Comparison of ENCODE assay signal across 15 cellular contexts in the genomic region with DNA sequence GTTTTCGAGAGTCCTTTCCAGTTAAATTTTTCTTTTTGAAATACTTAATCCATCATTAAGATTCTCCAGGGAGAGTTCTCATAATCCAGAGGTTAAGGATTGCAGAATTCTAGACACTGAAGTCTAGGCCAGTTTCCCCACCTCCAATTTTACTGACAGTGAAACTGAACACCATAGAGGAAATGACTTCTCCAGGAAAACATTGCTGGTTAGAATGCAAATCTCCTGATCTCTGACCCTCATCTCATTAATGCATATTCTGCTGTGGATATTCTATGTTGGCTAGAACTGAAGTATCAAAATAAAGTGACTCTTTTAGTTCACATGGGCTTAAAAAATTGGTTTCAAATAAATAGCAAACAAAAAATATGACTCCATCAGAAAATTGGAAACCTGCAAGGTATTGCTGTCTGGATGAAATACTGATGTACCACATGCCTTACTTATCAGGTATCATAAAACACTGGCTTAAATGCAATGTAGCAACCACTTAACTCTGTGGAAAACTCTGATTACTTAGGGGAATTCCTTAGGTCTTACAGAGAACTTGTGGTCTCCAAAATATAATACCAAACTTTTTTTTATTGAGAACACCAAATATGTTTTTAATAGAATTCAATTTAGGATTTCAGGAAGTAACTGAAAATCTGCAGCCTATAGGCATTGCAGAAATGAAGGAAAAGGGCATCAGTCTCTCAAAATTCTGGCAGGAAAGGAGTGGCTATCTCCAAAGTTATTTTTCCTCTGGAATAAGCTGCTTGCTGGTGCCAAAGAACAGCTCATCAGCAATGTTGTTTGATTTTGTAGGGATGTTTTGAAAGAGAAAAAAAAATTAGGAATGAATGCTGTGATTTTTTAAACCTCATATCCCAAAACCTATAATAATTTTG.
DNase-seq lines count a peak whose midpoint lies in the region; ATAC-seq, FAIRE-seq and TF ChIP-seq lines count a peak whose summit lies in the region.
"Had no signal": no experiment of that assay in that cellular context is flagged by ENCODE, and none has a peak within 500 bp of the region (broad histone marks: within the 10 kb centered on the region; RNA-seq: fewer than 3 reads in every experiment).

No MANE protein-coding gene starts in this region.

- peaks cover 13 to 36% of the 10 kb centered on the region in 2 donors for H3K27me3 Mint-ChIP-seq in natural killer cell treated with Interleukin-12 subunit alpha and Interleukin-12 subunit beta and Interleukin-15 and Interleukin-18, amount 100 ng/mL, for 72 hours

- TF ChIP-seq EP300 in HepG2 (IDR thresholded peaks at IDR 0.05; ENCODE audit: low read depth in 2 of 2, low read length in 2 of 2) = no peak
- no peak for TF ChIP-seq EP300 in HepG2 (CRISPR knock-in tag; IDR thresholded peaks at IDR 0.05; ENCODE audit: borderline replicate concordance)

- TF ChIP-seq RAD21 in HepG2 (CRISPR knock-in tag; IDR thresholded peaks at IDR 0.05) = no peak

- peak overlapping the region; percentile 49; the same call in 1 of the 2 replicates for H3K4me2 ChIP-seq in HepG2 (ENCODE audit: low read depth, low read length)
- H3K4me2 ChIP-seq: BLaER1 treated with 17β-estradiol and CSF1 and Interleukin-3, amounts not matched to agents 10 nM and 100 nM had no signal

- no peaks in the 10 kb centered on the region for H3K36me3 ChIP-seq in HepG2 (replicated peaks in 1 of 2; ENCODE audit: control insufficient read depth in 1 of 2, insufficient read depth in 2 of 2, low read length in 2 of 2)
- H3K36me3 ChIP-seq: BLaER1 treated with 17β-estradiol and CSF1 and Interleukin-3, amounts not matched to agents 10 nM and 100 nM had no signal

- no peak for TF ChIP-seq POLR2A in HepG2 (IDR thresholded peaks at IDR 0.05; ENCODE audit: insufficient read depth in 1 of 2, low read depth in 2 of 2, low read length in 2 of 2)

- no peaks in the 10 kb centered on the region for H3K9me3 Mint-ChIP-seq in natural killer cell treated with Interleukin-12 subunit alpha and Interleukin-12 subunit beta and Interleukin-15 and Interleukin-18, amount 100 ng/mL, for 72 hours

- H3K4me1 ChIP-seq in HepG2 (ENCODE audit: insufficient read depth, low read length) = peaks cover 70% of the 10 kb centered on the region
- H3K4me1 ChIP-seq: BLaER1 treated with 17β-estradiol and CSF1 and Interleukin-3, amounts not matched to agents 10 nM and 100 nM had no signal

- no peak overlapping the region for H3K4me3 Mint-ChIP-seq in natural killer cell treated with Interleukin-12 subunit alpha and Interleukin-12 subunit beta and Interleukin-15 and Interleukin-18, amount 100 ng/mL, for 72 hours

- in situ Hi-C loops in HepG2 (cut with HindIII; ENCODE audit: extremely low pct_ligation_motif_present, low pct_unique_long_range_greater_than_20kb) = no loop called here

- DNase-seq in AG08396 (ENCODE audit: low spot score) (peak; percentile 49), HuH-7 (ENCODE audit: low spot score) (peak; percentile 41), cardiac fibroblast (ENCODE audit: low read depth in 2 of 2) (peak; percentile 44 to 68), HepG2 (ENCODE audit: low spot score) (no peak), NAMALWA (ENCODE audit: low spot score) (no peak)
- no peak for DNase-seq in natural killer cell treated with Interleukin-12 subunit alpha and Interleukin-12 subunit beta and Interleukin-15 and Interleukin-18, amount 100 ng/mL, for 72 hours (ENCODE audit: low spot score)
- DNase-seq: activated CD4-positive, CD25-positive, alpha-beta regulatory T cell; anterior cingulate cortex; NCI-H187 treated with DMSO at 0.1 percent for 48 hours; psoas muscle; stimulated activated naive CD8-positive, alpha-beta T cell treated with anti-CD3 and anti-CD28 coated beads, Interleukin-15, Interleukin-2, amounts not matched to agents 100 U/mL and 50 U/mL, for 24 hours had no signal

- H3K9me3 ChIP-seq in HepG2 (ENCODE audit: low read length) = no peaks in the 10 kb centered on the region
- H3K9me3 ChIP-seq: BLaER1 treated with 17β-estradiol and CSF1 and Interleukin-3, amounts not matched to agents 10 nM and 100 nM; psoas muscle had no signal

- no peaks in the 10 kb centered on the region for H3K79me2 ChIP-seq in HepG2 (ENCODE audit: insufficient read depth, low read length)

- CTCF ChIA-PET in HepG2 (lab: Yijun Ruan, JAX; ENCODE audit: low intra/inter-chr PET ratio, low total read pairs) = no interaction called here

- H3K4me3 ChIP-seq in cardiac fibroblast (replicated peaks in 1 of 2; ENCODE audit: low read depth in 2 of 2, low read length in 2 of 2) = no peak overlapping the region
- no peak overlapping the region for H3K4me3 ChIP-seq in HepG2 (replicated peaks in 1 of 3; ENCODE audit: insufficient read depth in 1 of 3, low read depth in 2 of 3, low read length in 3 of 3)
- H3K4me3 ChIP-seq: BLaER1 treated with 17β-estradiol and CSF1 and Interleukin-3, amounts not matched to agents 10 nM and 100 nM; psoas muscle had no signal

- FAIRE-seq in HepG2 (lab: Jason Lieb, UNC) = no peak
- FAIRE-seq: G401.6 had no signal

- H3K27me3 ChIP-seq in HepG2 (ENCODE audit: control insufficient read depth in 1 of 2, insufficient read depth in 2 of 2, low read length in 2 of 2) = no peaks in the 10 kb centered on the region
- H3K27me3 ChIP-seq: BLaER1 treated with 17β-estradiol and CSF1 and Interleukin-3, amounts not matched to agents 10 nM and 100 nM had no signal

- BruUV-seq in HepG2 (replicated peaks; lab: Mats Ljungman, UMichigan) = TSS peak; percentile 85

- POLR2A ChIA-PET in HepG2 (lab: Yijun Ruan, JAX) = interaction anchor here (0.6 to 5.5 kb wide), 6 partner anchors 37 to 1514 kb away, joined by 3 to 73 read pairs (median 4); partner anchors contain the start of genes MDH1, UGP2 and WDPCP

- H2AFZ ChIP-seq in HepG2 (ENCODE audit: low read length) = no peak overlapping the region

- peak overlapping the region; percentile 74 for H3K27ac ChIP-seq in HepG2 (ENCODE audit: extremely low read length, insufficient read depth, low read length)
- H3K27ac ChIP-seq: BLaER1 treated with 17β-estradiol and CSF1 and Interleukin-3, amounts not matched to agents 10 nM and 100 nM had no signal

- intact Hi-C loops in HepG2 (cut with micrococcal nuclease; ENCODE audit: unreplicated experiment) = loop anchor here (2.0 to 10.0 kb wide), 3 partner anchors 15 to 419 kb away; partner anchors contain the start of gene UGP2

- no peak overlapping the region for H3K9ac ChIP-seq in HepG2 (ENCODE audit: insufficient read depth, low read depth, low read length)
- H3K9ac ChIP-seq: BLaER1 treated with 17β-estradiol and CSF1 and Interleukin-3, amounts not matched to agents 10 nM and 100 nM had no signal

- H4K20me1 ChIP-seq in HepG2 (ENCODE audit: insufficient read depth, low read length) = no peaks in the 10 kb centered on the region
- H4K20me1 ChIP-seq: BLaER1 treated with 17β-estradiol and CSF1 and Interleukin-3, amounts not matched to agents 10 nM and 100 nM had no signal

- TF ChIP-seq CTCF in cardiac fibroblast (IDR thresholded peaks at IDR 0.05; ENCODE audit: low read depth, low read length) (no peak), HepG2 (CRISPR knock-in tag; IDR thresholded peaks at IDR 0.05) (no peak)

- H3K4me1 Mint-ChIP-seq in natural killer cell treated with Interleukin-12 subunit alpha and Interleukin-12 subunit beta and Interleukin-15 and Interleukin-18, amount 100 ng/mL, for 72 hours (ENCODE audit: low read depth in 2 of 2) = no peaks in the 10 kb centered on the region

- no peaks in the 10 kb centered on the region for H3K36me3 Mint-ChIP-seq in natural killer cell treated with Interleukin-12 subunit alpha and Interleukin-12 subunit beta and Interleukin-15 and Interleukin-18, amount 100 ng/mL, for 72 hours

- no peak overlapping the region for H3K27ac Mint-ChIP-seq in natural killer cell treated with Interleukin-12 subunit alpha and Interleukin-12 subunit beta and Interleukin-15 and Interleukin-18, amount 100 ng/mL, for 72 hours

- WGBS in HepG2 (ENCODE audit: low lambda C conversion rate) = 68% methylated on average over 1 of the region's 1 CpG

- ATAC-seq in HepG2 (no peak), HG02642 (IDR thresholded peaks at IDR 0.05; ENCODE audit: poor library complexity, unreplicated experiment) (no peak), GM18858 (IDR thresholded peaks at IDR 0.05; ENCODE audit: unreplicated experiment) (no peak)
- ATAC-seq in natural killer cell treated with Interleukin-12 subunit alpha and Interleukin-12 subunit beta and Interleukin-15 and Interleukin-18, amount 100 ng/mL, for 72 hours = no peak
- ATAC-seq: stimulated activated naive CD8-positive, alpha-beta T cell treated with anti-CD3 and anti-CD28 coated beads, Interleukin-15, Interleukin-2, amounts not matched to agents 100 U/mL and 50 U/mL, for 24 hours had no signal

TF ChIP-seq in HepG2, 621 proteins besides CTCF, POLR2A, EP300 and RAD21 (continues in another document):
- no peak for TF ChIP-seq ZSCAN22 (CRISPR knock-in tag; IDR thresholded peaks at IDR 0.05)
- TF ChIP-seq, protein P1, sequence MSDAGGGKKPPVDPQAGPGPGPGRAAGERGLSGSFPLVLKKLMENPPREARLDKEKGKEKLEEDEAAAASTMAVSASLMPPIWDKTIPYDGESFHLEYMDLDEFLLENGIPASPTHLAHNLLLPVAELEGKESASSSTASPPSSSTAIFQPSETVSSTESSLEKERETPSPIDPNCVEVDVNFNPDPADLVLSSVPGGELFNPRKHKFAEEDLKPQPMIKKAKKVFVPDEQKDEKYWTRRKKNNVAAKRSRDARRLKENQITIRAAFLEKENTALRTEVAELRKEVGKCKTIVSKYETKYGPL (CRISPR knock-in tag; IDR thresholded peaks at IDR 0.05) = 0 out of 2 replicates have a peak, but pooled peaks have one; percentile 24
- TF ChIP-seq MIXL1 (CRISPR knock-in tag; IDR thresholded peaks at IDR 0.05) = 0 out of 2 replicates have a peak, but pooled peaks have one; percentile 43
- peak; percentile 60; the same call in 1 of the 2 replicates for TF ChIP-seq SIX1 (CRISPR knock-in tag; IDR thresholded peaks at IDR 0.05; ENCODE audit: borderline replicate concordance)
- 0 out of 2 replicates have a peak, but pooled peaks have one; percentile 21 for TF ChIP-seq ARID3A (IDR thresholded peaks at IDR 0.05; ENCODE audit: low read depth, low read length)
- 0 out of 2 replicates have a peak, but pooled peaks have one; percentile 5 for TF ChIP-seq NFIC (IDR thresholded peaks at IDR 0.05; ENCODE audit: low read length)
- no peak for TF ChIP-seq GABPB1 (CRISPR knock-in tag; IDR thresholded peaks at IDR 0.05)
- TF ChIP-seq ZBTB7A (CRISPR knock-in tag; IDR thresholded peaks at IDR 0.05) = no peak

Comparison
In these comparisons a context has a peak if more than half of its experiments do, and no peak if none do; other contexts are left out.
1. DNase-seq: peak in AG08396 (single experiment), HuH-7 (single experiment) and cardiac fibroblast (2 of 2); none in HepG2 (single experiment), natural killer cell treated with Interleukin-12 subunit alpha and Interleukin-12 subunit beta and Interleukin-15 and Interleukin-18, amount 100 ng/mL, for 72 hours (single experiment) and NAMALWA (single experiment).